ENCODE assay signal across 20 cellular contexts in genomic region chr1:94688646-94689045, GRCh38.
DNase-seq lines count a peak whose midpoint lies in the region; ATAC-seq and TF ChIP-seq lines count a peak whose summit lies in the region.
"Had no signal": no experiment of that assay in that cellular context is flagged by ENCODE, and none has a peak within 500 bp of the region (broad histone marks: within the 10 kb centered on the region; RNA-seq: fewer than 3 reads in every experiment).

No MANE protein-coding gene starts in this region.

- no peaks in the 10 kb centered on the region for H3K9me3 Mint-ChIP-seq in activated naive CD8-positive, alpha-beta T cell treated with anti-CD3 and anti-CD28 coated beads for 36 hours
- H3K9me3 Mint-ChIP-seq: activated naive CD4-positive, alpha-beta T cell treated with anti-CD3 and anti-CD28 coated beads for 36 hours; activated T-cell treated with anti-CD3 and anti-CD28 coated beads, Interleukin-2, amount 50 U/mL, for 4 hours; CD8-positive, alpha-beta T cell had no signal

- peak overlapping the region; percentile 71 for H3K9ac ChIP-seq in adipocyte (ENCODE audit: low read length)

- H3K27ac Mint-ChIP-seq in activated naive CD8-positive, alpha-beta T cell treated with anti-CD3 and anti-CD28 coated beads for 36 hours, result no peak overlapping the region
- H3K27ac Mint-ChIP-seq: activated CD8-positive, alpha-beta T cell treated with anti-CD3 and anti-CD28 coated beads, Interleukin-2, amount 10 ng/mL, durations not matched to agents 7 days and 5 days; activated naive CD4-positive, alpha-beta T cell treated with anti-CD3 and anti-CD28 coated beads for 36 hours; CD8-positive, alpha-beta T cell had no signal

- DNase-seq in NCI-H1092 (lab: John Stamatoyannopoulos, UW) (peak; percentile 10), adipocyte (ENCODE audit: low read depth) (no peak), lower lobe of right lung (no peak), tibial artery (no peak), SW480 (ENCODE audit: low spot score) (no peak), hypothalamus (lab: John Stamatoyannopoulos, UW) (no peak)
- DNase-seq in activated naive CD8-positive, alpha-beta T cell treated with anti-CD3 and anti-CD28 coated beads for 36 hours, result no peak
- DNase-seq: activated CD8-positive, alpha-beta T cell treated with anti-CD3 and anti-CD28 coated beads, Interleukin-2, amount 10 ng/mL, durations not matched to agents 7 days and 5 days; activated naive CD4-positive, alpha-beta T cell treated with anti-CD3 and anti-CD28 coated beads for 36 hours; activated T-cell treated with anti-CD3 and anti-CD28 coated beads, Interleukin-2, amount 50 U/mL, for 4 hours; CD8-positive, alpha-beta T cell; DMS53; KG1; mucosa of descending colon; NK-92 treated with Interleukin-12 subunit alpha and Interleukin-12 subunit beta, amount 100 ng/mL, for 24 hours; T-helper 9 cell; testis had no signal

- no peaks in the 10 kb centered on the region for H3K4me1 Mint-ChIP-seq in activated naive CD8-positive, alpha-beta T cell treated with anti-CD3 and anti-CD28 coated beads for 36 hours

- H3K9me3 ChIP-seq in adipocyte (ENCODE audit: control insufficient read depth, low read length) (no peaks in the 10 kb centered on the region), lower lobe of right lung (no peaks in the 10 kb centered on the region), tibial artery (no peaks in the 10 kb centered on the region)
- H3K9me3 ChIP-seq: mucosa of descending colon, neutrophil, testis had no signal

- H3K27me3 ChIP-seq in adipocyte (replicated peaks; ENCODE audit: control insufficient read depth, insufficient read depth, low read length) (no peaks in the 10 kb centered on the region), lower lobe of right lung (ENCODE audit: low read depth) (no peaks in the 10 kb centered on the region), tibial artery (no peaks in the 10 kb centered on the region)
- H3K27me3 ChIP-seq: neutrophil, testis had no signal

- H3K4me3 ChIP-seq in adipocyte (ENCODE audit: low read length) (no peak overlapping the region), lower lobe of right lung (no peak overlapping the region), tibial artery (no peak overlapping the region)
- H3K4me3 ChIP-seq: mucosa of descending colon, testis had no signal

- H3K4me3 Mint-ChIP-seq in activated naive CD8-positive, alpha-beta T cell treated with anti-CD3 and anti-CD28 coated beads for 36 hours, result no peak overlapping the region
- H3K4me3 Mint-ChIP-seq: activated CD8-positive, alpha-beta T cell treated with anti-CD3 and anti-CD28 coated beads, Interleukin-2, amount 10 ng/mL, durations not matched to agents 7 days and 5 days; activated naive CD4-positive, alpha-beta T cell treated with anti-CD3 and anti-CD28 coated beads for 36 hours; activated T-cell treated with anti-CD3 and anti-CD28 coated beads, Interleukin-2, amount 50 U/mL, for 4 hours; CD8-positive, alpha-beta T cell had no signal

- H3K36me3 ChIP-seq in adipocyte (ENCODE audit: control insufficient read depth, insufficient read depth, low read length, severe bottlenecking) (no peaks in the 10 kb centered on the region), lower lobe of right lung (no peaks in the 10 kb centered on the region), tibial artery (no peaks in the 10 kb centered on the region)
- H3K36me3 ChIP-seq: neutrophil had no signal

- no peak for TF ChIP-seq CTCF in lower lobe of right lung (IDR thresholded peaks at IDR 0.05)
- TF ChIP-seq CTCF in tibial artery (IDR thresholded peaks at IDR 0.05), result no peak

- no peak for ATAC-seq in lower lobe of right lung
- ATAC-seq: activated CD4-positive, CD25-positive, alpha-beta regulatory T cell treated with anti-CD3 and anti-CD28 coated beads, Interleukin-2, amount 50 U/mL, for 24 hours; activated CD8-positive, alpha-beta T cell treated with anti-CD3 and anti-CD28 coated beads, Interleukin-2, amount 10 ng/mL, durations not matched to agents 7 days and 5 days; activated T-cell treated with anti-CD3 and anti-CD28 coated beads, Interleukin-2, amount 50 U/mL, for 4 hours; CD8-positive, alpha-beta T cell; mucosa of descending colon; SK-N-SH treated with all-trans-retinoic acid at 6 μM for 48 hours had no signal

- no peaks in the 10 kb centered on the region for H3K36me3 Mint-ChIP-seq in activated naive CD8-positive, alpha-beta T cell treated with anti-CD3 and anti-CD28 coated beads for 36 hours
- H3K36me3 Mint-ChIP-seq: CD8-positive, alpha-beta T cell had no signal

- intact Hi-C loops in lower lobe of right lung (cut with DNase I) (no loop called here), tibial artery (cut with DNase I; ENCODE audit: low total_unique reads) (no loop called here)

- H3K27ac ChIP-seq in lower lobe of right lung (peak overlapping the region; percentile 11), tibial artery (peak overlapping the region; percentile 15 to 37)
- H3K27ac ChIP-seq: neutrophil had no signal

- H3K4me1 ChIP-seq in adipocyte (ENCODE audit: control insufficient read depth, insufficient read depth, low read length) (peaks cover 39% of the 10 kb centered on the region), lower lobe of right lung (peaks cover 5% of the 10 kb centered on the region), tibial artery (peaks cover 0 to 5% (median 0%) of the 10 kb centered on the region in 4 donors)

- H3K27me3 Mint-ChIP-seq in activated naive CD8-positive, alpha-beta T cell treated with anti-CD3 and anti-CD28 coated beads for 36 hours, result peaks cover 20% of the 10 kb centered on the region
